Comparison of ENCODE assay signal across 4 cellular contexts in genomic region chr19:47365455-47365854, GRCh38. TPM values are rescaled to one million over a fixed set of nuclear protein-coding genes. Genes with fewer than 3 reads are reported as not detected.
"Had no signal": no experiment of that assay in that cellular context is flagged by ENCODE, and none has a peak within 500 bp of the region (broad histone marks: within the 10 kb centered on the region; RNA-seq: fewer than 3 reads in every experiment).

No MANE protein-coding gene starts in this region.

RNA-seq across cellular contexts. Expression of gene C5AR2, which starts 33.5 kb away (rescaled TPM):
- total RNA-seq: LHCN-M2, PC-3, SJSA1 had no signal
- polyA plus RNA-seq: SK-N-SH had no signal

RNA-seq across cellular contexts. Expression of gene C5AR1, which starts 55.8 kb away (rescaled TPM):
- total RNA-seq: LHCN-M2, PC-3, SJSA1 had no signal
